1 cellular context compared by ENCODE assay signal in the genomic region with DNA sequence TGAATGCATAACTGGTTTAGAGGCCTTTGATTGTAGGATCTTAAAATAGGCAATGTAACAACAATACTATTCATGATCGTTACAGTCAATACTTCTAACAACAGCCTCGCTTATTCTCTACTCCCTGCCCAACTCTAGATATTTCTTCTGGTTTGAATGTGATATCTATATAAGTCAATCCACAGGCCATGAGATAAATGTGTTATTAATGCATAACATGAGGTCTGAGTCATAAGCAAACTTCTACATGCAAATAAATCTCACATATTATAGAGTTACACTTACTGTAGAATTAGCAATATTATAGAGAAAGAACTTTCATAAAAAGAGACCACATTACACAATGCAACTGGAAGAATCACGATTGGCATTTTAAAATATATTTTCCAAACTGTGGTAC.
TF ChIP-seq lines count a peak whose summit lies in the region.

No MANE protein-coding gene starts in this region.

TF ChIP-seq in GM12878, 131 proteins besides CTCF, POLR2A, EP300 and RAD21:
- no peak for TF ChIP-seq KAT2A (conservative IDR thresholded peaks at IDR 0.05; ENCODE audit: control insufficient read depth, low read depth, low read length)
- no peak for TF ChIP-seq ZNF384 (IDR thresholded peaks at IDR 0.05; ENCODE audit: borderline replicate concordance, low read depth, low read length)
- TF ChIP-seq E2F8 (IDR thresholded peaks at IDR 0.05; ENCODE audit: low read depth, partially characterized antibody), result no peak
- no peak for TF ChIP-seq MYC (IDR thresholded peaks at IDR 0.05; ENCODE audit: insufficient read depth, insufficient read length, insufficient replicate concordance, low read length, severe bottlenecking)
- no peak for TF ChIP-seq SKIL (IDR thresholded peaks at IDR 0.05; ENCODE audit: low read depth, poor library complexity, severe bottlenecking)
- no peak for TF ChIP-seq SIN3A (IDR thresholded peaks at IDR 0.05; ENCODE audit: low read depth, low read length)
- TF ChIP-seq MTA2 (IDR thresholded peaks at IDR 0.05; ENCODE audit: low read depth), result no peak
TF ChIP-seq in GM12878: peak in this region for 0.
